In the genomic region with DNA sequence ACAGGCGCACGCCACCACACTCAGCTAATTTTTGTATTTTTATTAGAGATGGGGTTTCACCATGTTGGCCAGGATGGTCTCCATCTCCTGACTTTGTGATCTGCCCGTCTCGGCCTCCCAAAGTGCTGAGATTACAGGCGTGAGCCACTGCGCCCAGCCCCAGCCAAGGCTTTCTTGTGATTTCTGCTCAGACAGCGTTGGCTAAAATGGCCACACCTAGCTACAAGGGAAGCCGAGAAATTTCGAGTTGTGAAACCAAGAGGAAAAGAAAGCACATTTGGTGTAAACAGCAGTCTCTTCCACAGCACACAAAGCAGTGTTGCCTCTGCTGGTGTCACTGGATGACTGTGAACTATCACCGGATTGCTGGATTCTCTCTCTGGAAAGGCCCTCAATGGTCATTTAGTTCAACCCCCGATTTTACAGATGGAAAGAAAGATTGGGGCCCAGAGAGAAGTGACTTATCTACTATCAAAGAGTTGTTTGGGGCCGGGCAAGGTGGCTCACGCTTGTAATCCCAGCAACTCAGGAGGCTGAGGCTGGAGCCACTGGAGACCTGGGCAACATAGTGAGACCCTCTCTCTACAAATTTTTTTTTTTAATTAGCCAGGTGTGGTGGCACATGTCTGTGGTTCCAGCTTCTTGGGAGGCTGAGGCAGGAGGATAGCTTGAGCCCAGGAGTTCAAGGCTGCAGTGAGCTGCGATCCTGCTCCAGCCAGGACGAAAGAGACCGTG, we compare ENCODE assay signal across 19 cellular contexts. TPM values are rescaled to one million over a fixed set of nuclear protein-coding genes. Genes with fewer than 3 reads are reported as not detected.
DNase-seq lines count a peak whose midpoint lies in the region; ATAC-seq, FAIRE-seq and TF ChIP-seq lines count a peak whose summit lies in the region.
"Had no signal": no experiment of that assay in that cellular context is flagged by ENCODE, and none has a peak within 500 bp of the region (broad histone marks: within the 10 kb centered on the region; RNA-seq: fewer than 3 reads in every experiment).

No MANE protein-coding gene starts in this region.

- H3K9me1 ChIP-seq in K562 (ENCODE audit: control insufficient read depth, insufficient read depth, low read length), result peaks cover 4% of the 10 kb centered on the region

- H3K4me1 Mint-ChIP-seq in activated T-cell treated with anti-CD3 and anti-CD28 coated beads, Interleukin-2, amount 50 U/mL, for 24 hours (ENCODE audit: low read depth), result peaks cover 57% of the 10 kb centered on the region
- peaks cover 72% of the 10 kb centered on the region for H3K4me1 Mint-ChIP-seq in activated T-cell treated with anti-CD3 and anti-CD28 coated beads, Interleukin-2, amount 50 U/mL, for 4 hours (ENCODE audit: low read depth)

- H3K9me3 ChIP-seq in K562 (replicated peaks; ENCODE audit: control insufficient read depth, insufficient read depth, low read depth, low read length) (no peaks in the 10 kb centered on the region), neutrophil (no peaks in the 10 kb centered on the region)
- H3K9me3 ChIP-seq: SJSA1 had no signal

- CTCF ChIA-PET in K562 (lab: Yijun Ruan, JAX; ENCODE audit: low intra/inter-chr PET ratio), result no interaction called here

- no peak overlapping the region for H3K4me3 Mint-ChIP-seq in activated T-cell treated with anti-CD3 and anti-CD28 coated beads, Interleukin-2, amount 50 U/mL, for 24 hours
- no peak overlapping the region for H3K4me3 Mint-ChIP-seq in activated T-cell treated with anti-CD3 and anti-CD28 coated beads, Interleukin-2, amount 50 U/mL, for 4 hours

- H2AFZ ChIP-seq in K562 (ENCODE audit: low read depth, low read length), result no peak overlapping the region

- H4K20me1 ChIP-seq in K562 (replicated peaks; ENCODE audit: control insufficient read depth, insufficient read depth, low read length), result no peaks in the 10 kb centered on the region

- intact Hi-C loops in K562 (cut with micrococcal nuclease), result no loop called here

- no peak for TF ChIP-seq POLR2A in K562 (conservative IDR thresholded peaks at IDR 0.05)

- no peak for TF ChIP-seq EP300 in K562 (IDR thresholded peaks at IDR 0.05; ENCODE audit: low read length)

- H3K4me1 ChIP-seq in K562 (replicated peaks in 1 of 2; ENCODE audit: control insufficient read depth in 2 of 2, insufficient read depth in 2 of 2, low read length in 2 of 2) (peaks cover 16 to 21% of the 10 kb centered on the region in 2 experiments), neutrophil (ENCODE audit: control insufficient read depth in 1 of 2, insufficient read depth in 1 of 2, low read depth in 1 of 2, low read length in 1 of 2) (peaks cover 80 to 99% of the 10 kb centered on the region in 2 experiments)

- H3K36me3 ChIP-seq in K562 (ENCODE audit: control insufficient read depth, insufficient read depth, low read length) (no peaks in the 10 kb centered on the region), neutrophil (no peaks in the 10 kb centered on the region)
- H3K36me3 ChIP-seq: SJSA1 had no signal

- no peaks in the 10 kb centered on the region; the same call in 2 of the 3 replicates for H3K79me2 ChIP-seq in K562 (ENCODE audit: control insufficient read depth, insufficient read depth, low read length)

- H3K4me2 ChIP-seq in K562 (ENCODE audit: insufficient read depth, low read length), result no peak overlapping the region

- H3K27me3 ChIP-seq in K562 (ENCODE audit: control insufficient read depth in 2 of 2, insufficient read depth in 2 of 2, low read length in 2 of 2) (no peaks in the 10 kb centered on the region), neutrophil (no peaks in the 10 kb centered on the region)
- H3K27me3 ChIP-seq: SJSA1 had no signal

- no TSS peak for BruUV-seq in K562 (replicated peaks; lab: Mats Ljungman, UMichigan)

- POLR2A ChIA-PET in K562 (lab: Yijun Ruan, JAX), result interaction anchor here (0.6 to 2.0 kb wide), 2 partner anchors 11 to 14 kb away, joined by 3 to 12 read pairs; no protein-coding TSS in a partner anchor

- no peak for DNase-seq in activated T-cell treated with anti-CD3 and anti-CD28 coated beads, Interleukin-2, amount 50 U/mL, for 24 hours
- no peak for DNase-seq in activated T-cell treated with anti-CD3 and anti-CD28 coated beads, Interleukin-2, amount 50 U/mL, for 4 hours
- DNase-seq in GM18507 (ENCODE audit: extremely low spot score, insufficient read length, low read depth) (no peak), K562 (ENCODE audit: extremely low read depth in 1 of 4, low spot score in 3 of 4) (no peak), NCI-H1436 (lab: John Stamatoyannopoulos, UW) (no peak)
- DNase-seq: ACHN; activated CD4-positive, alpha-beta T cell treated with anti-CD3 and anti-CD28 coated beads, Interleukin-2, amount 50 U/mL, for 48 hours; activated gamma-delta T cell; cortex of kidney; NCI-H2029 treated with DMSO at 0.1 percent for 48 hours; NCI-H524; T1000 had no signal

- H3K36me3 Mint-ChIP-seq in activated T-cell treated with anti-CD3 and anti-CD28 coated beads, Interleukin-2, amount 50 U/mL, for 24 hours (ENCODE audit: low read depth), result peaks cover 4% of the 10 kb centered on the region
- H3K36me3 Mint-ChIP-seq in activated T-cell treated with anti-CD3 and anti-CD28 coated beads, Interleukin-2, amount 50 U/mL, for 4 hours (ENCODE audit: insufficient read depth), result no peaks in the 10 kb centered on the region

- peak; percentile 9 for FAIRE-seq in GM18507 (lab: Jason Lieb, UNC)
- FAIRE-seq in K562 (lab: Jason Lieb, UNC), result no peak
- FAIRE-seq: frontal cortex had no signal

- H3K27me3 Mint-ChIP-seq in activated T-cell treated with anti-CD3 and anti-CD28 coated beads, Interleukin-2, amount 50 U/mL, for 24 hours, result no peaks in the 10 kb centered on the region
- no peaks in the 10 kb centered on the region for H3K27me3 Mint-ChIP-seq in activated T-cell treated with anti-CD3 and anti-CD28 coated beads, Interleukin-2, amount 50 U/mL, for 4 hours (ENCODE audit: low read depth)

- H3K27ac ChIP-seq in K562 (ENCODE audit: extremely low read depth, low read depth, low read length) (no peak overlapping the region), neutrophil (peak overlapping the region; percentile 99)
- H3K27ac ChIP-seq: SJSA1 had no signal

- in situ Hi-C loops in K562 (cut with MboI), result no loop called here

- H3K4me3 ChIP-seq in K562, result no peak overlapping the region
- H3K4me3 ChIP-seq in neutrophil (ENCODE audit: low read depth in 1 of 2, low read length in 1 of 2), result peak overlapping the region; percentile 25 to 86
- H3K4me3 ChIP-seq: SJSA1 had no signal

- H3K9me3 Mint-ChIP-seq in activated T-cell treated with anti-CD3 and anti-CD28 coated beads, Interleukin-2, amount 50 U/mL, for 24 hours, result no peaks in the 10 kb centered on the region
- no peaks in the 10 kb centered on the region for H3K9me3 Mint-ChIP-seq in activated T-cell treated with anti-CD3 and anti-CD28 coated beads, Interleukin-2, amount 50 U/mL, for 4 hours
- H3K9me3 Mint-ChIP-seq: nephron had no signal

- TF ChIP-seq CTCF in K562 (IDR thresholded peaks at IDR 0.05 in 2 of 3, conservative IDR thresholded peaks at IDR 0.05 in 1 of 3; ENCODE audit: insufficient read depth in 2 of 3, low read depth in 1 of 3, low read length in 3 of 3) (no peak), neutrophil (IDR thresholded peaks at IDR 0.05) (no peak)

- no peak overlapping the region for H3K9ac ChIP-seq in K562 (ENCODE audit: insufficient read depth in 1 of 2, low read depth in 2 of 2, low read length in 2 of 2)

- ATAC-seq in activated T-cell treated with anti-CD3 and anti-CD28 coated beads, Interleukin-2, amount 50 U/mL, for 4 hours, result no peak
- ATAC-seq in K562 (no peak), GM18907 (IDR thresholded peaks at IDR 0.05; ENCODE audit: unreplicated experiment) (no peak), GM21381 (IDR thresholded peaks at IDR 0.05; ENCODE audit: unreplicated experiment) (no peak)

- peak overlapping the region; percentile 69 for H3K27ac Mint-ChIP-seq in activated T-cell treated with anti-CD3 and anti-CD28 coated beads, Interleukin-2, amount 50 U/mL, for 24 hours
- H3K27ac Mint-ChIP-seq: progenitor cell of endocrine pancreas had no signal

- no peak for TF ChIP-seq RAD21 in K562 (CRISPR knock-in tag; conservative IDR thresholded peaks at IDR 0.05 in 1 of 2, IDR thresholded peaks at IDR 0.05 in 1 of 2)

- WGBS in K562 (ENCODE audit: insufficient coverage, low coverage, missing lambda C conversion rate), result 76% methylated on average over 16 of the region's 16 CpGs

TF ChIP-seq in K562, 482 proteins besides CTCF, POLR2A, EP300 and RAD21:
- TF ChIP-seq SP2 (IDR thresholded peaks at IDR 0.05; ENCODE audit: extremely low read depth, low read depth, low read length, poor library complexity, severe bottlenecking) (no peak), CBX1 (IDR thresholded peaks at IDR 0.05; ENCODE audit: low read depth) (no peak), ZNF121 (CRISPR knock-in tag; conservative IDR thresholded peaks at IDR 0.05) (peak; percentile 66), RBM25 (IDR thresholded peaks at IDR 0.05; ENCODE audit: low read depth, low read length, severe bottlenecking) (peak; percentile 11)

RNA-seq across cellular contexts. Expression of gene USP3, which starts 5.4 kb away (rescaled TPM):
- total RNA-seq in activated T-cell treated with anti-CD3 and anti-CD28 coated beads, Interleukin-2, amount 50 U/mL, for 4 hours, result 10 to 100 TPM; 34.2 to 40.9 (median 35.5) TPM
- total RNA-seq in K562 (2011; cell fraction: chromatin; rRNA removed; ENCODE audit: low replicate concordance), result 55.7 and 143 TPM in 2 replicates
- total RNA-seq in K562 (2011; cell fraction: nucleolus; rRNA removed), result 31.0 and 37.8 TPM in 2 replicates
- 72.7 and 100 TPM in 2 replicates for total RNA-seq in K562 (2011; cell fraction: nucleoplasm; rRNA removed)
- total RNA-seq in K562 (2014; rRNA removed) (21.7 and 31.2 TPM in 2 replicates), K562 (2014; rRNA removed; fragmentation: Illumina TruSeq; extraction: Trizol) (49.7 and 50.3 TPM in 2 replicates), K562 (2015; rRNA removed; fragmentation: Illumina TruSeq; extraction: Trizol) (44.6 and 46.1 TPM in 2 replicates), K562 (2021) (48.8 and 54.3 TPM in 2 replicates)
- polyA plus RNA-seq in K562 (2011; rRNA removed) (17.3 and 23.1 TPM in 2 replicates), K562 (2014; fragmentation: Illumina TruSeq; extraction: Trizol) (38.7 and 42.8 TPM in 2 replicates), K562 (2014; fragmentation: Nextera tagmentation; extraction: Ambion mirVana) (10 to 100 TPM; 24.3 to 34.8 TPM), K562 (2014; rRNA removed) (19.5 and 21.2 TPM in 2 replicates)
- polyA plus RNA-seq in K562 (2011; cell fraction: cytosol; rRNA removed), result 12.0 and 15.1 TPM in 2 replicates
- 47.4 and 78.4 TPM in 2 replicates for polyA plus RNA-seq in K562 (2011; cell fraction: nucleus; rRNA removed)
- 29.3 and 55.6 TPM in 2 replicates for polyA plus RNA-seq in K562 (2012)
- 35.6 and 53.7 TPM in 2 replicates for polyA minus RNA-seq in K562 (2011; rRNA and poly(A)+ RNA removed)
- polyA minus RNA-seq in K562 (2011; cell fraction: cytosol; rRNA and poly(A)+ RNA removed), result 23.0 and 36.5 TPM in 2 replicates
- polyA minus RNA-seq in K562 (2011; cell fraction: nucleus; rRNA and poly(A)+ RNA removed), result 50.5 and 79.3 TPM in 2 replicates
